In genomic region chr2:68094111-68094510, GRCh38 we compare ENCODE assay signal across 30 cellular contexts. TPM values are rescaled to one million over a fixed set of nuclear protein-coding genes. Genes with fewer than 3 reads are reported as not detected.
"Had no signal": no experiment of that assay in that cellular context is flagged by ENCODE, and none has a peak within 500 bp of the region (broad histone marks: within the 10 kb centered on the region; RNA-seq: fewer than 3 reads in every experiment).

No MANE protein-coding gene starts in this region.

- H3K4me1 ChIP-seq: ascending aorta, breast epithelium had no signal

- H3K9me3 ChIP-seq: ascending aorta, breast epithelium had no signal

- FAIRE-seq: frontal cortex, TTC549 had no signal

- H3K27me3 ChIP-seq: ascending aorta, breast epithelium, cardiac muscle cell, dorsolateral prefrontal cortex had no signal

- H3K27ac ChIP-seq: ascending aorta, breast epithelium, cardiac muscle cell, coronary artery, dorsolateral prefrontal cortex, VCaP had no signal

- DNase-seq: activated CD4-positive, alpha-beta memory T cell treated with anti-CD3 and anti-CD28 coated beads, Interleukin-2, amount 10 ng/mL, durations not matched to agents 7 days and 5 days; activated CD4-positive, alpha-beta T cell treated with anti-CD3 and anti-CD28 coated beads for 1 hour; activated CD4-positive, alpha-beta T cell treated with anti-CD3 and anti-CD28 coated beads for 4 hours; activated CD4-positive, alpha-beta T cell treated with anti-CD3 and anti-CD28 coated beads, Interleukin-2, amount 10 ng/mL, durations not matched to agents 7 days and 5 days; activated CD4-positive, alpha-beta T cell treated with anti-CD3 and anti-CD28 coated beads, Interleukin-2, amount 50 U/mL, for 4 hours; activated CD8-positive, alpha-beta memory T cell treated with anti-CD3 and anti-CD28 coated beads, Interleukin-2, amount 50 U/mL, for 48 hours; activated gamma-delta T cell; activated naive CD4-positive, alpha-beta T cell; activated naive CD4-positive, alpha-beta T cell treated with anti-CD3 and anti-CD28 coated beads, Interleukin-2, amount 10 ng/mL, durations not matched to agents 7 days and 5 days; activated naive CD8-positive, alpha-beta T cell treated with anti-CD3 and anti-CD28 coated beads, Interleukin-2, amount 10 ng/mL, durations not matched to agents 7 days and 5 days; activated T-cell treated with anti-CD3 and anti-CD28 coated beads for 4 hours; activated T-cell treated with anti-CD3 and anti-CD28 coated beads, Interleukin-2, amount 50 U/mL, for 24 hours; activated T-cell treated with anti-CD3 and anti-CD28 coated beads, Interleukin-2, amount 50 U/mL, for 72 hours; central memory CD4-positive, alpha-beta T cell; dorsolateral prefrontal cortex; effector memory CD4-positive, alpha-beta T cell; endodermal cell; erythroblast; head of caudate nucleus; hippocampal formation; T-helper 2 cell had no signal

- H3K4me3 ChIP-seq: ascending aorta, breast epithelium, cardiac muscle cell, coronary artery, dorsolateral prefrontal cortex had no signal

- ATAC-seq: activated naive CD4-positive, alpha-beta T cell treated with anti-CD3 and anti-CD28 coated beads, Interleukin-2, amount 50 U/mL, for 72 hours; activated T-cell treated with anti-CD3 and anti-CD28 coated beads, Interleukin-2, amount 50 U/mL, for 72 hours; WTC11 had no signal

- H3K36me3 ChIP-seq: ascending aorta, breast epithelium, cardiac muscle cell had no signal

RNA-seq across cellular contexts. Expression of gene C1D, which starts 31.3 kb away (rescaled TPM):
- total RNA-seq: ascending aorta had no signal
